In genomic region chr5:54310433-54311177, GRCh38 we compare ENCODE assay signal across 8 cellular contexts. TPM values are rescaled to one million over a fixed set of nuclear protein-coding genes. Genes with fewer than 3 reads are reported as not detected.
A peak's percentile ranks its signal among the peaks of the same experiment; 100 is the strongest.
DNase-seq lines count a peak whose midpoint lies in the region; ATAC-seq and TF ChIP-seq lines count a peak whose summit lies in the region.

Gene ARL15, minus strand, starts transcription at chr5:54310573.

- POLR2A ChIA-PET in activated CD4-positive, alpha-beta memory T cell treated with anti-CD3 and anti-CD28 coated beads for 36 hours (lab: Charles Lee): interaction anchor here (0.6 to 1.3 kb wide), 6 partner anchors 13 to 1115 kb away, joined by 3 to 4 read pairs (median 4); no protein-coding TSS in a partner anchor

- intact Hi-C loops in activated CD4-positive, alpha-beta memory T cell treated with anti-CD3 and anti-CD28 coated beads for 36 hours (cut with micrococcal nuclease): loop anchor here (1.0 to 10.0 kb wide), 7 partner anchors 68 to 1510 kb away; partner anchors contain the start of genes MOCS2 and NDUFS4
- intact Hi-C loops in lower leg skin (cut with DNase I; ENCODE audit: low total_unique reads): no loop called here

- peak within 1 kb of the TSS; percentile 89 for H3K27ac Mint-ChIP-seq in activated CD4-positive, alpha-beta memory T cell treated with anti-CD3 and anti-CD28 coated beads for 36 hours

- H3K4me3 ChIP-seq in duodenal mucosa (ENCODE audit: low read depth in 1 of 2, low read length in 2 of 2) (peak within 1 kb of the TSS; percentile 94 to 97), lower leg skin (ENCODE audit: low read depth, poor library complexity, severe bottlenecking) (peak within 1 kb of the TSS; percentile 97)

- H3K36me3 Mint-ChIP-seq in activated CD4-positive, alpha-beta memory T cell treated with anti-CD3 and anti-CD28 coated beads for 36 hours: peaks cover 2% of the 10 kb centered on the region

- H3K27me3 Mint-ChIP-seq in activated CD4-positive, alpha-beta memory T cell treated with anti-CD3 and anti-CD28 coated beads for 36 hours: peaks cover 3% of the 10 kb centered on the region

- peak within 1 kb of the TSS; percentile 54 for H3K27ac ChIP-seq in duodenal mucosa (ENCODE audit: low read depth, low read length)

- 0% methylated on average over 50 to 51 of the region's 51 CpGs for WGBS in lower leg skin, 2 donors

- peaks cover 25% of the 10 kb centered on the region for H3K4me1 Mint-ChIP-seq in activated CD4-positive, alpha-beta memory T cell treated with anti-CD3 and anti-CD28 coated beads for 36 hours (ENCODE audit: low read depth)

- peaks cover 30 to 33% of the 10 kb centered on the region in 2 donors for H3K4me1 ChIP-seq in duodenal mucosa (ENCODE audit: control insufficient read depth in 1 of 2, insufficient read depth in 2 of 2, low read length in 2 of 2)

- DNase-seq in CD1c-positive myeloid dendritic cell (ENCODE audit: extremely low spot score) (peak; percentile 99), NCI-H82 treated with DMSO at 0.1 percent for 48 hours (lab: John Stamatoyannopoulos, UW; ENCODE audit: unreplicated experiment) (peak; percentile 89), lower leg skin (ENCODE audit: low spot score in 2 of 2) (peak; percentile 98 to 100)
- peak; percentile 98 for DNase-seq in activated CD4-positive, alpha-beta memory T cell treated with anti-CD3 and anti-CD28 coated beads for 36 hours
- peak; percentile 93 to 98 for DNase-seq in stimulated activated CD4-positive, alpha-beta T cell treated with anti-CD3 and anti-CD28 coated beads, Interleukin-4, amount 100 ng/mL, for 48 hours (ENCODE audit: low read depth in 2 of 2)

- no peaks in the 10 kb centered on the region for H3K27me3 ChIP-seq in duodenal mucosa (ENCODE audit: control insufficient read depth in 1 of 2, insufficient read depth in 2 of 2, low read length in 2 of 2)

- H3K9ac ChIP-seq in duodenal mucosa (ENCODE audit: low read depth in 1 of 2, low read length in 2 of 2): peak within 1 kb of the TSS; percentile 89 to 95

- peak; percentile 93 for ATAC-seq in GM19438 (IDR thresholded peaks at IDR 0.05; ENCODE audit: low read depth, unreplicated experiment)
- ATAC-seq in HG03575 (IDR thresholded peaks at IDR 0.05; ENCODE audit: extremely low read depth, insufficient number of reproducible peaks, low FRiP score, unreplicated experiment): peak; percentile 87

- CTCF ChIA-PET in activated CD4-positive, alpha-beta memory T cell treated with anti-CD3 and anti-CD28 coated beads for 36 hours (lab: Charles Lee): interaction anchor here (0.5 to 2.0 kb wide), 7 partner anchors 20 to 828 kb away, joined by 3 to 7 read pairs (median 3); no protein-coding TSS in a partner anchor

- H3K4me3 Mint-ChIP-seq in activated CD4-positive, alpha-beta memory T cell treated with anti-CD3 and anti-CD28 coated beads for 36 hours: peak within 1 kb of the TSS; percentile 86

- TF ChIP-seq CTCF in lower leg skin (IDR thresholded peaks at IDR 0.05): no peak

- TF ChIP-seq POLR2A in lower leg skin (IDR thresholded peaks at IDR 0.05): peak in 1 of 2 donors; percentile 93

- no peaks in the 10 kb centered on the region for H3K9me3 ChIP-seq in duodenal mucosa (ENCODE audit: control insufficient read depth in 1 of 2, low read length in 2 of 2)

- H3K36me3 ChIP-seq in duodenal mucosa (ENCODE audit: control insufficient read depth in 1 of 2, insufficient read depth in 2 of 2, low read length in 2 of 2): no peaks in the 10 kb centered on the region

- H3K9me3 Mint-ChIP-seq in activated CD4-positive, alpha-beta memory T cell treated with anti-CD3 and anti-CD28 coated beads for 36 hours: no peaks in the 10 kb centered on the region

RNA-seq across cellular contexts. Expression of gene ARL15, which starts in this region (rescaled TPM):
- total RNA-seq in activated CD4-positive, alpha-beta memory T cell treated with anti-CD3 and anti-CD28 coated beads for 36 hours: 1 to 10 TPM; 4.5 to 5.5 TPM
- 10 to 100 TPM; 16.6 to 48.8 (median 32.3) TPM for total RNA-seq in lower leg skin

Comparison
In these comparisons a context has a peak if more than half of its experiments do, and no peak if none do; other contexts are left out.
1. Peak in every context shown above with its lines: DNase-seq, ATAC-seq, H3K4me3 ChIP-seq and H3K27ac ChIP-seq.